ENCODE assay signal across 8 cellular contexts in the genomic region with DNA sequence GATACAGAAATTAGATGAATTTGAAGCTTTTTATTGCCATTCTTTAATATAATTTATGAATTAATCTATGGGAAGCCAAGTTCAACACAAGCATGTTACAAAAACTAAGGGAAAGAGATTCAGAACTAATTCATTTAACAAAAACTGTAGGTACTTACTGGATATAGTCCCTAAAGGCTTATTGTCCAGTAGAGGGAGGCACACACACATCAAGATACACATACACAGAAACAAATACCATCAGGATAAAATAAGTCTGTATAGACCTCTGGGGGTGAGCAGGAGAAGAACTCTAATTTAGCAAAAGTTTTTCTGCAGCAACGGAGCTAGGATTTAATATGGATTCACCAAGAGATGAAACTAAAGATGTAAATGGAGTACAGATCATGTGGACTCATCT.
A peak's percentile ranks its signal among the peaks of the same experiment; 100 is the strongest.
DNase-seq lines count a peak whose midpoint lies in the region; ATAC-seq lines count a peak whose summit lies in the region.

No MANE protein-coding gene starts in this region.

- ATAC-seq in left lobe of liver (peak; percentile 91), HG03108 (IDR thresholded peaks at IDR 0.05; ENCODE audit: unreplicated experiment) (no peak), HG03280 (IDR thresholded peaks at IDR 0.05; ENCODE audit: unreplicated experiment) (no peak)

- DNase-seq in DMS53 (lab: John Stamatoyannopoulos, UW) (peak; percentile 71), M059J (ENCODE audit: low read depth) (peak; percentile 69), amniotic epithelial cell (ENCODE audit: low read depth) (peak; percentile 17), left lobe of liver (ENCODE audit: low spot score) (no peak), D341Med (ENCODE audit: low spot score) (no peak), activated gamma-delta T cell treated with Interleukin-2 at 50 U/mL for 16 hours (no peak)

Comparison
In these comparisons a context has a peak if more than half of its experiments do, and no peak if none do; other contexts are left out.
1. DNase-seq: peak in DMS53 (single experiment), M059J (single experiment) and amniotic epithelial cell (single experiment); none in left lobe of liver (single experiment), D341Med (single experiment) and activated gamma-delta T cell treated with Interleukin-2 at 50 U/mL for 16 hours (single experiment).